In the genomic region with DNA sequence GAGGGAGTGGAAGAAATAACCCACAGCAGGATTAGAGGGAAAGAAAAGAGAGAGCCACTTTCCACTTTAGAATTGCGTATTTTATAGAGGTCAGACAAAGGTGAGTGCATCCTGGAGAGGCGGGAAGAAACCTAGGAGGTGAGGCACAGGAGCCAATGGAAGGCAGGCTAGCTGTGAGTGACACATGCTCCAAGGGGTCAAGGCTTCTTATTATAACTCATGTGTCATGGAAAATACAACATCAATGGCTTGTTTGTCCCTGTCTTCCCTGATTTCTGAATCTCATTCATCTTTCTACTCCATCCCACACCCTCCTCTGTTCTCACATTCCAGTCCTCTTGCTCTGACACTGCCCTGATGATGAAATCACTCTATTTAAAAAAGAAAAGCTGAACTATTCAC, we compare ENCODE assay signal across 13 cellular contexts. TPM values are rescaled to one million over a fixed set of nuclear protein-coding genes. Genes with fewer than 3 reads are reported as not detected.
DNase-seq lines count a peak whose midpoint lies in the region; ATAC-seq and TF ChIP-seq lines count a peak whose summit lies in the region.
"Had no signal": no experiment of that assay in that cellular context is flagged by ENCODE, and none has a peak within 500 bp of the region (broad histone marks: within the 10 kb centered on the region; RNA-seq: fewer than 3 reads in every experiment).

No MANE protein-coding gene starts in this region.

- intact Hi-C loops in stomach (cut with DNase I; ENCODE audit: low total_unique reads), result no loop called here

- H3K9me3 Mint-ChIP-seq in activated T-cell treated with anti-CD3 and anti-CD28 coated beads, Interleukin-2, amount 50 U/mL, for 72 hours, result no peaks in the 10 kb centered on the region
- H3K9me3 Mint-ChIP-seq: central memory CD8-positive, alpha-beta T cell; neural crest cell had no signal

- H3K4me3 ChIP-seq in adipocyte (ENCODE audit: low read length), result no peak overlapping the region
- H3K4me3 ChIP-seq in stomach, result no peak overlapping the region

- ATAC-seq in GM21360 (IDR thresholded peaks at IDR 0.05; ENCODE audit: unreplicated experiment), result no peak
- no peak for ATAC-seq in GM21447 (IDR thresholded peaks at IDR 0.05; ENCODE audit: unreplicated experiment)
- no peak for ATAC-seq in activated T-cell treated with anti-CD3 and anti-CD28 coated beads, Interleukin-2, amount 50 U/mL, for 72 hours (replicated peaks in 1 of 2)
- ATAC-seq: T-helper 17 cell had no signal

- H3K36me3 ChIP-seq in adipocyte (ENCODE audit: control insufficient read depth, insufficient read depth, low read length, severe bottlenecking) (no peaks in the 10 kb centered on the region), stomach (peaks cover 0 to 2% (median 0%) of the 10 kb centered on the region in 4 donors)

- 65 to 77% (median 70%) methylated on average over 2 of the region's 2 CpGs for WGBS in stomach, 5 donors

- no peaks in the 10 kb centered on the region for H3K9me3 ChIP-seq in adipocyte (ENCODE audit: control insufficient read depth, low read length)
- H3K9me3 ChIP-seq in stomach, result no peaks in the 10 kb centered on the region

- H3K27me3 Mint-ChIP-seq in activated T-cell treated with anti-CD3 and anti-CD28 coated beads, Interleukin-2, amount 50 U/mL, for 72 hours (ENCODE audit: low read depth), result peaks cover 26% of the 10 kb centered on the region

- no peak for TF ChIP-seq POLR2A in stomach (IDR thresholded peaks at IDR 0.05)

- peak; percentile 16 for DNase-seq in HK-2 (ENCODE audit: unreplicated experiment)
- DNase-seq in adipocyte (ENCODE audit: low read depth), result peak; percentile 85
- DNase-seq in hepatic stellate cell (ENCODE audit: low spot score), result peak; percentile 45
- DNase-seq in stomach, result no peak
- DNase-seq in activated T-cell treated with anti-CD3 and anti-CD28 coated beads, Interleukin-2, amount 50 U/mL, for 72 hours, result no peak
- DNase-seq in AML-193 (lab: John Stamatoyannopoulos, UW), result no peak
- DNase-seq: activated T-cell treated with anti-CD3 and anti-CD28 coated beads for 4 hours, NCI-H446, T-helper 17 cell had no signal

- no peaks in the 10 kb centered on the region for H3K27me3 ChIP-seq in adipocyte (replicated peaks; ENCODE audit: control insufficient read depth, insufficient read depth, low read length)
- no peaks in the 10 kb centered on the region for H3K27me3 ChIP-seq in stomach

- TF ChIP-seq CTCF in stomach (IDR thresholded peaks at IDR 0.05), result no peak

- H3K4me1 Mint-ChIP-seq in activated T-cell treated with anti-CD3 and anti-CD28 coated beads, Interleukin-2, amount 50 U/mL, for 72 hours (ENCODE audit: low read depth), result no peaks in the 10 kb centered on the region
- H3K4me1 Mint-ChIP-seq: central memory CD8-positive, alpha-beta T cell; T-helper 17 cell had no signal

- H3K9ac ChIP-seq in adipocyte (ENCODE audit: low read length), result no peak overlapping the region

- H3K4me3 Mint-ChIP-seq in activated T-cell treated with anti-CD3 and anti-CD28 coated beads, Interleukin-2, amount 50 U/mL, for 72 hours, result no peak overlapping the region
- H3K4me3 Mint-ChIP-seq: central memory CD8-positive, alpha-beta T cell; neural crest cell; T-helper 17 cell had no signal

- TF ChIP-seq EP300 in stomach (IDR thresholded peaks at IDR 0.05), result no peak

- peak overlapping the region in 4 of 5 donors; percentile 41 to 71 (median 54) for H3K27ac ChIP-seq in stomach

- H3K4me1 ChIP-seq in adipocyte (ENCODE audit: control insufficient read depth, insufficient read depth, low read length), result peaks cover 33% of the 10 kb centered on the region
- H3K4me1 ChIP-seq in stomach, result peaks cover 43 to 80% (median 60%) of the 10 kb centered on the region in 4 donors

- no peaks in the 10 kb centered on the region for H3K36me3 Mint-ChIP-seq in activated T-cell treated with anti-CD3 and anti-CD28 coated beads, Interleukin-2, amount 50 U/mL, for 72 hours (ENCODE audit: insufficient read depth in 2 of 2)

- H3K27ac Mint-ChIP-seq in activated T-cell treated with anti-CD3 and anti-CD28 coated beads, Interleukin-2, amount 50 U/mL, for 72 hours, result no peak overlapping the region
- H3K27ac Mint-ChIP-seq: T-helper 17 cell had no signal

RNA-seq across cellular contexts. Expression of a gene that starts 14.4 kb away (rescaled TPM):
- 100 to 1,000 TPM in 4 of 5 donors, 10 to 100 TPM in 1; 26.1 to 235 (median 156) TPM for total RNA-seq in stomach
- polyA plus RNA-seq in stomach, result 100 to 1,000 TPM in 2 of 3 donors, 10 to 100 TPM in 1; 90.0 to 184 (median 145) TPM
- total RNA-seq in activated T-cell treated with anti-CD3 and anti-CD28 coated beads, Interleukin-2, amount 50 U/mL, for 72 hours, result 1 to 10 TPM in 1 of 2 donors, under 1 TPM in 1; 0.93 to 1.7 TPM
- total RNA-seq: neural crest cell had no signal

Comparison
In these comparisons a context has a peak if more than half of its experiments do, and no peak if none do; other contexts are left out.
1. DNase-seq: peak in HK-2 (single experiment), adipocyte (single experiment) and hepatic stellate cell (single experiment); none in stomach (single experiment), activated T-cell treated with anti-CD3 and anti-CD28 coated beads, Interleukin-2, amount 50 U/mL, for 72 hours (0 of 2) and AML-193 (0 of 2).
2. RNA of a gene that starts 14.4 kb away (total RNA-seq): 26.1 to 235 TPM in stomach; 0.93 to 1.7 TPM in activated T-cell treated with anti-CD3 and anti-CD28 coated beads, Interleukin-2, amount 50 U/mL, for 72 hours; every median in the first group is over 10 times any median in the second.